In the genomic region with DNA sequence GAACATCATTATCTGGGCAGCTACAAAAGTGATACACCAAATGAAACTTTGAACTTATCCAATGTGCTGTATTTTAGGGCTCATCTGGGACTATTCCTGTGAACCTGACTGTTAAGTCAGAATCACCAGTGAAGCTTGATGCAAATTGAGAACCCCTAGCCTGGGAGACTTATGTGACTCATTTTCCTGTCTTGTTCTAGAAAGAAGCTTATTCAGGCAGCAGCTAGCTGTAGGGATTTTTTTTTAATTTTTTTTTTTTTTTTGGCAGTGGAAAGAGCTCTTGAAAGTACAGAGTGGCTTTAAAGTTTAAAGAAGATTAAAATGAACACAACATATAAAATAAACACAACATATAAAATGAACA, we compare ENCODE assay signal across 8 cellular contexts.
DNase-seq lines count a peak whose midpoint lies in the region; ATAC-seq lines count a peak whose summit lies in the region.

No MANE protein-coding gene starts in this region.

- peaks cover 12% of the 10 kb centered on the region for H3K79me1 ChIP-seq in mesenchymal stem cell (replicated peaks; ENCODE audit: low read length, poor library complexity, severe bottlenecking)

- H3K36me3 ChIP-seq in mesenchymal stem cell (ENCODE audit: control insufficient read depth in 1 of 2, insufficient read depth in 2 of 2, low read depth in 1 of 2, low read length in 2 of 2), result no peaks in the 10 kb centered on the region

- H2BK5ac ChIP-seq in mesenchymal stem cell (ENCODE audit: low read depth, low read length, poor library complexity, severe bottlenecking), result no peak overlapping the region

- peak overlapping the region; percentile 13 for H3K27ac ChIP-seq in mesenchymal stem cell (ENCODE audit: low read length, poor library complexity, severe bottlenecking)

- peak; percentile 29 for ATAC-seq in HG03175 (IDR thresholded peaks at IDR 0.05; ENCODE audit: unreplicated experiment)

- peaks cover 11% of the 10 kb centered on the region for H3K4me1 ChIP-seq in mesenchymal stem cell (ENCODE audit: control insufficient read depth, insufficient read depth, low read depth, low read length)

- POLR2A ChIA-PET in activated CD4-positive, alpha-beta T cell treated with anti-CD3 and anti-CD28 coated beads, Interleukin-2, amount 10 ng/mL, durations not matched to agents 7 days and 5 days (lab: Charles Lee), result no interaction called here

- H2BK12ac ChIP-seq in mesenchymal stem cell (ENCODE audit: low read length in 2 of 2), result no peak overlapping the region

- no peak overlapping the region for H3K18ac ChIP-seq in mesenchymal stem cell (ENCODE audit: low read depth in 1 of 2, low read length in 2 of 2)

- H3K9ac ChIP-seq in mesenchymal stem cell (ENCODE audit: low read length), result no peak overlapping the region

- H3K9me3 Mint-ChIP-seq in activated CD4-positive, alpha-beta T cell treated with anti-CD3 and anti-CD28 coated beads, Interleukin-2, amount 10 ng/mL, durations not matched to agents 7 days and 5 days, result no peaks in the 10 kb centered on the region
- H3K9me3 Mint-ChIP-seq in activated T-helper 1 cell treated with anti-CD3 and anti-CD28 coated beads, Interleukin-12 subunit alpha, Interleukin-12 subunit beta, Interleukin-2, Interleukin-4 antibody, amounts not matched to agents 30 ng/mL and 10 ng/mL and 1 ng/mL, durations not matched to agents 14 hours and 24 hours and 36 hours, result no peaks in the 10 kb centered on the region

- H3K23ac ChIP-seq in mesenchymal stem cell (ENCODE audit: low read length in 2 of 2), result no peak overlapping the region

- no peak overlapping the region for H3K4me3 ChIP-seq in mesenchymal stem cell (ENCODE audit: insufficient read depth in 1 of 2, low read depth in 1 of 2, low read length in 2 of 2)

- H2AFZ ChIP-seq in mesenchymal stem cell (ENCODE audit: low read depth, low read length), result no peak overlapping the region

- no peak overlapping the region for H3K4ac ChIP-seq in mesenchymal stem cell (ENCODE audit: low read depth in 1 of 2, low read length in 2 of 2)

- H2BK15ac ChIP-seq in mesenchymal stem cell (ENCODE audit: low read depth, poor library complexity, severe bottlenecking), result no peak overlapping the region

- no peaks in the 10 kb centered on the region for H3K27me3 Mint-ChIP-seq in activated CD4-positive, alpha-beta T cell treated with anti-CD3 and anti-CD28 coated beads, Interleukin-2, amount 10 ng/mL, durations not matched to agents 7 days and 5 days
- H3K27me3 Mint-ChIP-seq in activated T-helper 1 cell treated with anti-CD3 and anti-CD28 coated beads, Interleukin-12 subunit alpha, Interleukin-12 subunit beta, Interleukin-2, Interleukin-4 antibody, amounts not matched to agents 30 ng/mL and 10 ng/mL and 1 ng/mL, durations not matched to agents 14 hours and 24 hours and 36 hours (ENCODE audit: insufficient read depth), result no peaks in the 10 kb centered on the region

- H2BK120ac ChIP-seq in mesenchymal stem cell (ENCODE audit: low read depth, low read length), result no peak overlapping the region

- DNase-seq in activated CD4-positive, alpha-beta T cell treated with anti-CD3 and anti-CD28 coated beads, Interleukin-2, amount 10 ng/mL, durations not matched to agents 7 days and 5 days, result no peak
- no peak for DNase-seq in activated CD4-positive, alpha-beta T cell treated with anti-CD3 and anti-CD28 coated beads for 1 hour
- no peak for DNase-seq in activated T-helper 1 cell treated with anti-CD3 and anti-CD28 coated beads, Interleukin-12 subunit alpha, Interleukin-12 subunit beta, Interleukin-2, Interleukin-4 antibody, amounts not matched to agents 30 ng/mL and 10 ng/mL and 1 ng/mL, durations not matched to agents 14 hours and 24 hours and 36 hours (ENCODE audit: low spot score)
- DNase-seq in mesenchymal stem cell (peak; percentile 61), foreskin melanocyte (no peak), NCI-H526 treated with DMSO at 0.1 percent for 48 hours (lab: John Stamatoyannopoulos, UW) (no peak), cortex of kidney (lab: John Stamatoyannopoulos, UW) (no peak)

- H3K4me1 Mint-ChIP-seq in activated CD4-positive, alpha-beta T cell treated with anti-CD3 and anti-CD28 coated beads, Interleukin-2, amount 10 ng/mL, durations not matched to agents 7 days and 5 days, result peaks cover 87% of the 10 kb centered on the region
- H3K4me1 Mint-ChIP-seq in activated T-helper 1 cell treated with anti-CD3 and anti-CD28 coated beads, Interleukin-12 subunit alpha, Interleukin-12 subunit beta, Interleukin-2, Interleukin-4 antibody, amounts not matched to agents 30 ng/mL and 10 ng/mL and 1 ng/mL, durations not matched to agents 14 hours and 24 hours and 36 hours (ENCODE audit: low read depth), result peaks cover 98% of the 10 kb centered on the region

- H3K14ac ChIP-seq in mesenchymal stem cell (ENCODE audit: low read length in 2 of 2), result no peak overlapping the region

- peak overlapping the region; percentile 90 for H3K27ac Mint-ChIP-seq in activated CD4-positive, alpha-beta T cell treated with anti-CD3 and anti-CD28 coated beads, Interleukin-2, amount 10 ng/mL, durations not matched to agents 7 days and 5 days
- peak overlapping the region; percentile 95 for H3K27ac Mint-ChIP-seq in activated T-helper 1 cell treated with anti-CD3 and anti-CD28 coated beads, Interleukin-12 subunit alpha, Interleukin-12 subunit beta, Interleukin-2, Interleukin-4 antibody, amounts not matched to agents 30 ng/mL and 10 ng/mL and 1 ng/mL, durations not matched to agents 14 hours and 24 hours and 36 hours

- no peaks in the 10 kb centered on the region for H3K27me3 ChIP-seq in mesenchymal stem cell (ENCODE audit: control insufficient read depth in 1 of 2, insufficient read depth in 1 of 2, low read length in 2 of 2)

- no peak overlapping the region for H4K8ac ChIP-seq in mesenchymal stem cell (ENCODE audit: low read length)

- peak overlapping the region; percentile 99 for H3K4me3 Mint-ChIP-seq in activated CD4-positive, alpha-beta T cell treated with anti-CD3 and anti-CD28 coated beads, Interleukin-2, amount 10 ng/mL, durations not matched to agents 7 days and 5 days
- peak overlapping the region; percentile 99 for H3K4me3 Mint-ChIP-seq in activated T-helper 1 cell treated with anti-CD3 and anti-CD28 coated beads, Interleukin-12 subunit alpha, Interleukin-12 subunit beta, Interleukin-2, Interleukin-4 antibody, amounts not matched to agents 30 ng/mL and 10 ng/mL and 1 ng/mL, durations not matched to agents 14 hours and 24 hours and 36 hours

- peaks cover 78% of the 10 kb centered on the region for H3K36me3 Mint-ChIP-seq in activated CD4-positive, alpha-beta T cell treated with anti-CD3 and anti-CD28 coated beads, Interleukin-2, amount 10 ng/mL, durations not matched to agents 7 days and 5 days (ENCODE audit: low read depth)
- peaks cover 13% of the 10 kb centered on the region for H3K36me3 Mint-ChIP-seq in activated T-helper 1 cell treated with anti-CD3 and anti-CD28 coated beads, Interleukin-12 subunit alpha, Interleukin-12 subunit beta, Interleukin-2, Interleukin-4 antibody, amounts not matched to agents 30 ng/mL and 10 ng/mL and 1 ng/mL, durations not matched to agents 14 hours and 24 hours and 36 hours (ENCODE audit: low read depth)

- no peak overlapping the region for H4K91ac ChIP-seq in mesenchymal stem cell (ENCODE audit: low read length)

- H3K9me3 ChIP-seq in mesenchymal stem cell (ENCODE audit: control insufficient read depth, low read length), result no peaks in the 10 kb centered on the region

- CTCF ChIA-PET in activated CD4-positive, alpha-beta T cell treated with anti-CD3 and anti-CD28 coated beads, Interleukin-2, amount 10 ng/mL, durations not matched to agents 7 days and 5 days (lab: Charles Lee), result interaction anchor here (0.6 to 5.2 kb wide), 5 partner anchors 26 to 132 kb away, joined by 3 to 26 read pairs (median 4); no protein-coding TSS in a partner anchor

- intact Hi-C loops in activated T-helper 1 cell treated with anti-CD3 and anti-CD28 coated beads, Interleukin-12 subunit alpha, Interleukin-12 subunit beta, Interleukin-2, Interleukin-4 antibody, amounts not matched to agents 30 ng/mL and 10 ng/mL and 1 ng/mL, durations not matched to agents 14 hours and 24 hours and 36 hours (cut with micrococcal nuclease), result loop anchor here (1.0 to 2.0 kb wide), 8 partner anchors 13 to 244 kb away; no protein-coding TSS in a partner anchor

- no peak overlapping the region for H3K4me2 ChIP-seq in mesenchymal stem cell (ENCODE audit: low read length, poor library complexity, severe bottlenecking)

- no peak overlapping the region for H2AK5ac ChIP-seq in mesenchymal stem cell (ENCODE audit: low read length, severe bottlenecking)
